In genomic region chr10:61793760-61794713, GRCh38 we compare ENCODE assay signal across 11 cellular contexts.
DNase-seq lines count a peak whose midpoint lies in the region; TF ChIP-seq lines count a peak whose summit lies in the region.
"Had no signal": no experiment of that assay in that cellular context is flagged by ENCODE, and none has a peak within 500 bp of the region (broad histone marks: within the 10 kb centered on the region; RNA-seq: fewer than 3 reads in every experiment).

No MANE protein-coding gene starts in this region.

- dilution Hi-C loops in mammary epithelial cell (cut with HindIII; ENCODE audit: low sequenced_read_pairs): no loop called here

- intact Hi-C loops in MCF 10A (cut with micrococcal nuclease) (no loop called here), mammary epithelial cell (cut with micrococcal nuclease) (no loop called here)

- no peak overlapping the region for H3K9ac ChIP-seq in mammary epithelial cell (ENCODE audit: insufficient read depth, low read length)

- CTCF ChIA-PET in MCF 10A (lab: Yijun Ruan, JAX) (interaction anchor here (0.7 kb wide), 1 partner anchor 1557 kb away, joined by 3 read pairs; no protein-coding TSS in a partner anchor), mammary epithelial cell (lab: Charles Lee; ENCODE audit: low non-redundant PET) (no interaction called here)

- 71% methylated on average over 5 of the region's 5 CpGs for WGBS in mammary epithelial cell (ENCODE audit: low coverage, missing lambda C conversion rate)

- DNase-seq in MCF 10A (ENCODE audit: unreplicated experiment) (peak; percentile 30), mammary epithelial cell (no peak), NCI-H774 (lab: John Stamatoyannopoulos, UW) (peak; percentile 11), fibroblast of peridontal ligament (ENCODE audit: extremely low read depth) (peak; percentile 75), C1 segment of cervical spinal cord (lab: John Stamatoyannopoulos, UW) (no peak), kidney tubule cell (ENCODE audit: low spot score) (no peak), germinal center (ENCODE audit: low spot score) (no peak)
- DNase-seq in activated CD8-positive, alpha-beta memory T cell treated with anti-CD3 and anti-CD28 coated beads, Interleukin-2, amount 50 U/mL, for 4 hours: no peak
- DNase-seq: aorta; stimulated activated naive B cell treated with anti-CD40 and anti-IgM and Interleukin-4, amounts not matched to agents 10 μg/mL and 1 μg/mL and 100 μg/mL, for 72 hours had no signal

- no peak overlapping the region for H3K27ac ChIP-seq in mammary epithelial cell (ENCODE audit: insufficient read depth, low read depth, low read length)

- H3K4me1 ChIP-seq in mammary epithelial cell (ENCODE audit: insufficient read depth, low read length): no peaks in the 10 kb centered on the region

- H3K9me3 Mint-ChIP-seq in MCF 10A (ENCODE audit: unreplicated experiment): no peaks in the 10 kb centered on the region
- H3K9me3 Mint-ChIP-seq: memory B cell; stimulated activated naive B cell treated with anti-CD40 and anti-IgM and Interleukin-4, amounts not matched to agents 10 μg/mL and 1 μg/mL and 100 μg/mL, for 72 hours had no signal

- in situ Hi-C loops in mammary epithelial cell (cut with MboI; ENCODE audit: low sequenced_read_pairs in 2 of 2): no loop called here

- no peaks in the 10 kb centered on the region for H3K79me2 ChIP-seq in mammary epithelial cell (ENCODE audit: insufficient read depth, low read length)

- TF ChIP-seq CTCF in MCF 10A (IDR thresholded peaks at IDR 0.05; ENCODE audit: unreplicated experiment) (no peak), mammary epithelial cell (conservative IDR thresholded peaks at IDR 0.05 in 1 of 2, IDR thresholded peaks at IDR 0.05 in 1 of 2; ENCODE audit: extremely low read depth in 1 of 2, insufficient read depth in 1 of 2, low read depth in 1 of 2, low read length in 2 of 2) (no peak)

- no peaks in the 10 kb centered on the region for H4K20me1 ChIP-seq in mammary epithelial cell (ENCODE audit: insufficient read depth, low read length)

- POLR2A ChIA-PET in MCF 10A (lab: Yijun Ruan, JAX): no interaction called here

- peaks cover 6% of the 10 kb centered on the region for H3K4me1 Mint-ChIP-seq in MCF 10A (ENCODE audit: insufficient read depth, unreplicated experiment)
- H3K4me1 Mint-ChIP-seq: memory B cell; stimulated activated naive B cell treated with anti-CD40 and anti-IgM and Interleukin-4, amounts not matched to agents 10 μg/mL and 1 μg/mL and 100 μg/mL, for 72 hours had no signal

- no peaks in the 10 kb centered on the region for H3K36me3 ChIP-seq in mammary epithelial cell (ENCODE audit: insufficient read depth, low read length)

- no peak overlapping the region for H2AFZ ChIP-seq in mammary epithelial cell (ENCODE audit: low read depth, low read length)

- peak overlapping the region; percentile 20 for H3K27ac Mint-ChIP-seq in MCF 10A (ENCODE audit: low read depth, unreplicated experiment)
- H3K27ac Mint-ChIP-seq: memory B cell; stimulated activated naive B cell treated with anti-CD40 and anti-IgM and Interleukin-4, amounts not matched to agents 10 μg/mL and 1 μg/mL and 100 μg/mL, for 72 hours had no signal

- no peak overlapping the region for H3K4me3 ChIP-seq in mammary epithelial cell (replicated peaks in 1 of 3; ENCODE audit: insufficient read depth in 1 of 3, low read depth in 2 of 3, low read length in 3 of 3)

- BruUV-seq in MCF 10A (replicated peaks; lab: Mats Ljungman, UMichigan) (no TSS peak), mammary epithelial cell (replicated peaks; lab: Mats Ljungman, UMichigan) (no TSS peak)

- no peak overlapping the region for H3K4me2 ChIP-seq in mammary epithelial cell (ENCODE audit: insufficient read depth, low read depth, low read length)

- no peaks in the 10 kb centered on the region for H3K27me3 Mint-ChIP-seq in MCF 10A (ENCODE audit: insufficient read depth, unreplicated experiment)
- H3K27me3 Mint-ChIP-seq: stimulated activated naive B cell treated with anti-CD40 and anti-IgM and Interleukin-4, amounts not matched to agents 10 μg/mL and 1 μg/mL and 100 μg/mL, for 72 hours had no signal

- H3K9me3 ChIP-seq in mammary epithelial cell (replicated peaks; ENCODE audit: insufficient read depth, low read length): no peaks in the 10 kb centered on the region

- no peaks in the 10 kb centered on the region for H3K27me3 ChIP-seq in mammary epithelial cell (ENCODE audit: insufficient read depth, low read length)

- H3K36me3 Mint-ChIP-seq in MCF 10A (ENCODE audit: insufficient read depth, unreplicated experiment): no peaks in the 10 kb centered on the region
- H3K36me3 Mint-ChIP-seq: memory B cell; stimulated activated naive B cell treated with anti-CD40 and anti-IgM and Interleukin-4, amounts not matched to agents 10 μg/mL and 1 μg/mL and 100 μg/mL, for 72 hours had no signal

- H3K4me3 Mint-ChIP-seq in MCF 10A (ENCODE audit: unreplicated experiment): no peak overlapping the region
- H3K4me3 Mint-ChIP-seq: memory B cell; stimulated activated naive B cell treated with anti-CD40 and anti-IgM and Interleukin-4, amounts not matched to agents 10 μg/mL and 1 μg/mL and 100 μg/mL, for 72 hours had no signal

Comparison
In these comparisons a context has a peak if more than half of its experiments do, and no peak if none do; other contexts are left out.
1. DNase-seq: peak in MCF 10A (single experiment), NCI-H774 (single experiment) and fibroblast of peridontal ligament (single experiment); none in mammary epithelial cell (single experiment), C1 segment of cervical spinal cord (0 of 14), kidney tubule cell (single experiment), germinal center (single experiment) and activated CD8-positive, alpha-beta memory T cell treated with anti-CD3 and anti-CD28 coated beads, Interleukin-2, amount 50 U/mL, for 4 hours (single experiment).